Comparison of ENCODE assay signal across 18 cellular contexts in genomic region chr2:206831442-206831995, GRCh38.
A peak's percentile ranks its signal among the peaks of the same experiment; 100 is the strongest.
DNase-seq lines count a peak whose midpoint lies in the region; ATAC-seq, FAIRE-seq and TF ChIP-seq lines count a peak whose summit lies in the region.
"Had no signal": no experiment of that assay in that cellular context is flagged by ENCODE, and none has a peak within 500 bp of the region (broad histone marks: within the 10 kb centered on the region; RNA-seq: fewer than 3 reads in every experiment).

No MANE protein-coding gene starts in this region.

- no peak overlapping the region for H2AFZ ChIP-seq in HepG2 (ENCODE audit: low read length)
- H2AFZ ChIP-seq: PC-9 had no signal

- no peak overlapping the region for H3K4me2 ChIP-seq in HepG2 (ENCODE audit: low read depth, low read length)
- H3K4me2 ChIP-seq: PC-9 had no signal

- TF ChIP-seq POLR2A in HepG2 (IDR thresholded peaks at IDR 0.05; ENCODE audit: insufficient read depth in 1 of 2, low read depth in 2 of 2, low read length in 2 of 2) (no peak), right lobe of liver (IDR thresholded peaks at IDR 0.05) (no peak)

- H4K20me1 ChIP-seq in HepG2 (ENCODE audit: insufficient read depth, low read length): no peaks in the 10 kb centered on the region

- POLR2A ChIA-PET in HepG2 (lab: Yijun Ruan, JAX): no interaction called here
- POLR2A ChIA-PET in WTC11 (lab: Charles Lee): no interaction called here

- TF ChIP-seq EP300 in HepG2 (IDR thresholded peaks at IDR 0.05; ENCODE audit: low read depth in 2 of 2, low read length in 2 of 2) (no peak), HepG2 (CRISPR knock-in tag; IDR thresholded peaks at IDR 0.05; ENCODE audit: borderline replicate concordance) (no peak)

- in situ Hi-C loops in HepG2 (cut with HindIII; ENCODE audit: extremely low pct_ligation_motif_present, low pct_unique_long_range_greater_than_20kb): no loop called here

- FAIRE-seq in HepG2 (lab: Jason Lieb, UNC): no peak

- ATAC-seq in HepG2 (peak; percentile 67), right lobe of liver (no peak), WTC11 (peak; percentile 84), lower lobe of right lung (peak; percentile 59 to 81), GM21360 (IDR thresholded peaks at IDR 0.05; ENCODE audit: unreplicated experiment) (no peak), GM19463 (IDR thresholded peaks at IDR 0.05; ENCODE audit: unreplicated experiment) (no peak)

- 10% methylated on average over 3 of the region's 3 CpGs for WGBS in HepG2 (ENCODE audit: low lambda C conversion rate)
- WGBS in right lobe of liver (ENCODE audit: insufficient coverage, low coverage, low lambda C conversion rate, missing lambda C conversion rate): 61% methylated on average over 3 of the region's 3 CpGs

- no peaks in the 10 kb centered on the region; the same call in 1 of the 2 replicates for H3K27me3 Mint-ChIP-seq in WTC11 (ENCODE audit: low read depth)

- H3K9ac ChIP-seq in HepG2 (ENCODE audit: insufficient read depth, low read depth, low read length): no peak overlapping the region

- peaks cover 37% of the 10 kb centered on the region for H3K9me3 Mint-ChIP-seq in WTC11

- H3K27ac ChIP-seq in HepG2 (ENCODE audit: extremely low read length, insufficient read depth, low read length): no peak overlapping the region
- H3K27ac ChIP-seq in right lobe of liver: no peak overlapping the region
- no peak overlapping the region for H3K27ac ChIP-seq in lower lobe of right lung
- H3K27ac ChIP-seq: HL-60, PC-9 had no signal

- H3K27me3 ChIP-seq in HepG2 (ENCODE audit: control insufficient read depth in 1 of 2, insufficient read depth in 2 of 2, low read length in 2 of 2) (no peaks in the 10 kb centered on the region), right lobe of liver (no peaks in the 10 kb centered on the region), lower lobe of right lung (ENCODE audit: low read depth) (no peaks in the 10 kb centered on the region)
- H3K27me3 ChIP-seq: MG63 had no signal

- no peak overlapping the region for H3K4me3 Mint-ChIP-seq in WTC11
- H3K4me3 Mint-ChIP-seq: B cell had no signal

- TF ChIP-seq CTCF in HepG2 (CRISPR knock-in tag; IDR thresholded peaks at IDR 0.05): no peak
- TF ChIP-seq CTCF in right lobe of liver (IDR thresholded peaks at IDR 0.05): no peak
- no peak for TF ChIP-seq CTCF in WTC11 (IDR thresholded peaks at IDR 0.05)
- TF ChIP-seq CTCF in lower lobe of right lung (IDR thresholded peaks at IDR 0.05): no peak

- no peak for DNase-seq in HepG2 (ENCODE audit: low spot score)
- no peak for DNase-seq in right lobe of liver
- no peak for DNase-seq in WTC11 (ENCODE audit: low spot score)
- DNase-seq in lower lobe of right lung: peak; percentile 42
- no peak for DNase-seq in RKO (ENCODE audit: low spot score)
- DNase-seq: GF-D8, IMR-90, Karpas-422, MG63, NCI-H1092, NCI-H1436 treated with DMSO at 0.1 percent for 48 hours, NCI-H2081 treated with DMSO at 0.1 percent for 48 hours, NCI-H510A, PC-9 had no signal

- H3K27ac Mint-ChIP-seq in WTC11: no peak overlapping the region
- H3K27ac Mint-ChIP-seq: B cell had no signal

- peaks cover 12% of the 10 kb centered on the region; the same call in 1 of the 2 replicates for H3K4me1 Mint-ChIP-seq in WTC11
- H3K4me1 Mint-ChIP-seq: B cell had no signal

- intact Hi-C loops in HepG2 (cut with micrococcal nuclease; ENCODE audit: unreplicated experiment): no loop called here
- intact Hi-C loops in right lobe of liver (cut with DNase I): no loop called here
- intact Hi-C loops in lower lobe of right lung (cut with DNase I): no loop called here

- peaks cover 31% of the 10 kb centered on the region for H3K36me3 Mint-ChIP-seq in WTC11

- BruUV-seq in HepG2 (replicated peaks; lab: Mats Ljungman, UMichigan): no TSS peak

- no peaks in the 10 kb centered on the region for H3K79me2 ChIP-seq in HepG2 (ENCODE audit: insufficient read depth, low read length)

- H3K4me1 ChIP-seq in HepG2 (ENCODE audit: insufficient read depth, low read length): no peaks in the 10 kb centered on the region
- H3K4me1 ChIP-seq in right lobe of liver: no peaks in the 10 kb centered on the region
- H3K4me1 ChIP-seq in lower lobe of right lung: no peaks in the 10 kb centered on the region

- no peak overlapping the region for H3K4me3 ChIP-seq in HepG2 (replicated peaks in 1 of 3; ENCODE audit: insufficient read depth in 1 of 3, low read depth in 2 of 3, low read length in 3 of 3)
- no peak overlapping the region for H3K4me3 ChIP-seq in right lobe of liver
- no peak overlapping the region for H3K4me3 ChIP-seq in lower lobe of right lung
- H3K4me3 ChIP-seq: MG63, PC-9 had no signal

- H3K36me3 ChIP-seq in HepG2 (replicated peaks in 1 of 2; ENCODE audit: control insufficient read depth in 1 of 2, insufficient read depth in 2 of 2, low read length in 2 of 2): no peaks in the 10 kb centered on the region
- H3K36me3 ChIP-seq in right lobe of liver: no peaks in the 10 kb centered on the region
- H3K36me3 ChIP-seq in lower lobe of right lung: no peaks in the 10 kb centered on the region
- H3K36me3 ChIP-seq: MG63 had no signal

- H3K9me3 ChIP-seq in HepG2 (ENCODE audit: low read length) (peaks cover 23% of the 10 kb centered on the region), right lobe of liver (peaks cover 0 to 7% (median 0%) of the 10 kb centered on the region in 4 donors), lower lobe of right lung (peaks cover 8% of the 10 kb centered on the region)
- H3K9me3 ChIP-seq: MG63 had no signal

- CTCF ChIA-PET in HepG2 (lab: Yijun Ruan, JAX; ENCODE audit: low intra/inter-chr PET ratio, low total read pairs): no interaction called here
- CTCF ChIA-PET in WTC11 (lab: Charles Lee): interaction anchor here (1.0 to 1.7 kb wide), 3 partner anchors 10 to 642 kb away, joined by 3 to 16 read pairs (median 4); no protein-coding TSS in a partner anchor

- TF ChIP-seq RAD21 in HepG2 (CRISPR knock-in tag; IDR thresholded peaks at IDR 0.05): no peak

TF ChIP-seq in HepG2, 621 proteins besides CTCF, POLR2A, EP300 and RAD21:
- TF ChIP-seq STAG1 (CRISPR knock-in tag; IDR thresholded peaks at IDR 0.05): 0 out of 2 replicates have a peak, but pooled peaks have one; percentile 24
- no peak for TF ChIP-seq ZFY (CRISPR knock-in tag; IDR thresholded peaks at IDR 0.05)
- TF ChIP-seq TEAD3 (CRISPR knock-in tag; optimal IDR thresholded peaks at IDR 0.05; ENCODE audit: borderline replicate concordance): peak; percentile 49

TF ChIP-seq in WTC11, 78 proteins besides CTCF, POLR2A, EP300 and RAD21 (continues in another document):
- TF ChIP-seq ZNF423 (CRISPR knock-in tag; IDR thresholded peaks at IDR 0.05): no peak
- TF ChIP-seq RELA (CRISPR knock-in tag; IDR thresholded peaks at IDR 0.05; ENCODE audit: borderline replicate concordance): no peak
- no peak for TF ChIP-seq SP1 (CRISPR knock-in tag; conservative IDR thresholded peaks at IDR 0.05)
- no peak for TF ChIP-seq MAX (CRISPR knock-in tag; IDR thresholded peaks at IDR 0.05)
- no peak for TF ChIP-seq ZMAT4 (CRISPR knock-in tag; IDR thresholded peaks at IDR 0.05)
- no peak for TF ChIP-seq GRHL2 (CRISPR knock-in tag; IDR thresholded peaks at IDR 0.05; ENCODE audit: insufficient replicate concordance, severe bottlenecking)
- no peak for TF ChIP-seq ZNF512 (CRISPR knock-in tag; IDR thresholded peaks at IDR 0.05; ENCODE audit: borderline replicate concordance)
- TF ChIP-seq JAZF1 (CRISPR knock-in tag; IDR thresholded peaks at IDR 0.05): no peak
- no peak for TF ChIP-seq FOXP4 (CRISPR knock-in tag; IDR thresholded peaks at IDR 0.05)

Comparison
In these comparisons a context has a peak if more than half of its experiments do, and no peak if none do; other contexts are left out.
1. ATAC-seq: peak in HepG2 (single experiment), WTC11 (single experiment) and lower lobe of right lung (2 of 2); none in right lobe of liver (0 of 4), GM21360 (single experiment) and GM19463 (single experiment).